ENCODE assay signal across 8 cellular contexts in the genomic region with DNA sequence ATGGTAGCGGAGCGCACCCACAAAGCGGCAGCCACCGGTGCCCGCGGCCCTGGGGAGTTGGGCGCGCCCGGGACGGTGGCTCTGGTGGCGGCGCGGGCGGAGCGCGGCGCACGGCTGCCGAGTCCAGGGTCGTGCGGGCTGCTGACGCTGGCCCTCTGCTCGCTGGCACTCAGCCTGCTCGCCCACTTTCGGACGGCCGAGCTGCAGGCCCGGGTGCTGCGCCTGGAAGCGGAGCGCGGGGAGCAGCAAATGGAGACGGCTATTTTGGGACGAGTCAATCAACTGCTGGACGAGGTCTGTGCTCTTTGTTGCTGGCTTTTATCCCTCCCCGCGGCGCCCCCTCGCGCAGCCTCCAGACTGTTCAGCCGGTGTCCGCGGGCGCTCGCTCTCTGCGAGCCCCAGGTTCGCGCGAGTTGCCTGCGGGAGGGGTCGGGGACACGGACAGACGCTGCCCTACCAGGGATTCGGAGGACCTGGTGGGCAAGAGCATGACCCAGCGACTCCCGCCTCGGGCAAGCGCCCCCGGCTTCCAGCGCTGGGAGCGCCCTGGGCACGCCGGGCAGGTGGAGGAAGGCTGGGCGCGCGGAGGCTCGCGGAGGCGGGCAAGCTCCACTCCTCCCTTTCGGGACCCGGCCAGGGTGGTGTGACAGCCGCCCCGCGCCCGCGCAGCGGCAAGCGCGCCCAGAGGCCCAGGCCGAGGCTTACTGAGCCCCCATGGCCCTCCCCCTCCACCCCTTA. TPM values are rescaled to one million over a fixed set of nuclear protein-coding genes. Genes with fewer than 3 reads are reported as not detected.
DNase-seq lines count a peak whose midpoint lies in the region; ATAC-seq and TF ChIP-seq lines count a peak whose summit lies in the region.

No MANE protein-coding gene starts in this region.

- H3K36me3 ChIP-seq in BE2C (no peaks in the 10 kb centered on the region), Peyer's patch (no peaks in the 10 kb centered on the region)

- H3K4me3 Mint-ChIP-seq in neural crest cell, result peak overlapping the region; percentile 91
- H3K4me3 Mint-ChIP-seq in activated CD8-positive, alpha-beta memory T cell treated with anti-CD3 and anti-CD28 coated beads, Interleukin-2, amount 10 ng/mL, durations not matched to agents 7 days and 5 days, result no peak overlapping the region

- H3K4me3 ChIP-seq in BE2C (ENCODE audit: low read depth, low read length) (peak overlapping the region; percentile 46), Peyer's patch (peak overlapping the region; percentile 27 to 54 (median 34)), fibroblast of the aortic adventitia (ENCODE audit: low read depth, low read length) (peak overlapping the region; percentile 82)

- no peak for TF ChIP-seq POLR2A in Peyer's patch (IDR thresholded peaks at IDR 0.05)

- peak overlapping the region in 1 of 4 donors; percentile 4 for H3K27ac ChIP-seq in Peyer's patch

- H3K4me1 ChIP-seq in BE2C, result no peaks in the 10 kb centered on the region
- H3K4me1 ChIP-seq in Peyer's patch, result peaks cover 0 to 31% (median 0%) of the 10 kb centered on the region in 4 donors

- peaks cover 29% of the 10 kb centered on the region for H3K27me3 ChIP-seq in BE2C
- peaks cover 0 to 12% of the 10 kb centered on the region in 2 donors for H3K27me3 ChIP-seq in Peyer's patch

- DNase-seq in BE2C (peak; percentile 46), Peyer's patch (no peak), fibroblast of the aortic adventitia (ENCODE audit: low read depth) (peak; percentile 52), neural crest cell (ENCODE audit: low read depth, low spot score) (peak; percentile 56), NCI-H226 (no peak)
- no peak for DNase-seq in activated T-cell treated with anti-CD3 and anti-CD28 coated beads, Interleukin-2, amount 50 U/mL, for 1 hour
- DNase-seq in activated CD8-positive, alpha-beta memory T cell treated with anti-CD3 and anti-CD28 coated beads, Interleukin-2, amount 10 ng/mL, durations not matched to agents 7 days and 5 days, result no peak

- no peak overlapping the region for H3K27ac Mint-ChIP-seq in neural crest cell (ENCODE audit: unreplicated experiment)
- no peak overlapping the region for H3K27ac Mint-ChIP-seq in activated CD8-positive, alpha-beta memory T cell treated with anti-CD3 and anti-CD28 coated beads, Interleukin-2, amount 10 ng/mL, durations not matched to agents 7 days and 5 days

- peaks cover 34% of the 10 kb centered on the region for H3K4me1 Mint-ChIP-seq in neural crest cell
- H3K4me1 Mint-ChIP-seq in activated CD8-positive, alpha-beta memory T cell treated with anti-CD3 and anti-CD28 coated beads, Interleukin-2, amount 10 ng/mL, durations not matched to agents 7 days and 5 days, result peaks cover 6% of the 10 kb centered on the region

- no peak for ATAC-seq in HG02852 (IDR thresholded peaks at IDR 0.05; ENCODE audit: unreplicated experiment)
- ATAC-seq in activated CD8-positive, alpha-beta memory T cell treated with anti-CD3 and anti-CD28 coated beads, Interleukin-2, amount 10 ng/mL, durations not matched to agents 7 days and 5 days, result no peak

- TF ChIP-seq CTCF in BE2C (IDR thresholded peaks at IDR 0.05; ENCODE audit: low read depth, low read length), result no peak
- TF ChIP-seq CTCF in Peyer's patch (IDR thresholded peaks at IDR 0.05), result no peak
- peak; percentile 39 for TF ChIP-seq CTCF in fibroblast of the aortic adventitia (IDR thresholded peaks at IDR 0.05; ENCODE audit: insufficient read depth, low read length)
- TF ChIP-seq CTCF in neural crest cell (conservative IDR thresholded peaks at IDR 0.05), result peak; percentile 27

- H3K27me3 Mint-ChIP-seq in neural crest cell (ENCODE audit: low read depth), result peaks cover 58% of the 10 kb centered on the region
- peaks cover 65% of the 10 kb centered on the region for H3K27me3 Mint-ChIP-seq in activated CD8-positive, alpha-beta memory T cell treated with anti-CD3 and anti-CD28 coated beads, Interleukin-2, amount 10 ng/mL, durations not matched to agents 7 days and 5 days

- CTCF ChIA-PET in activated CD8-positive, alpha-beta memory T cell treated with anti-CD3 and anti-CD28 coated beads, Interleukin-2, amount 10 ng/mL, durations not matched to agents 7 days and 5 days (lab: Charles Lee), result no interaction called here

- H3K9me3 ChIP-seq in BE2C (no peaks in the 10 kb centered on the region), Peyer's patch (no peaks in the 10 kb centered on the region)

- H3K36me3 Mint-ChIP-seq in neural crest cell (ENCODE audit: low read depth), result no peaks in the 10 kb centered on the region
- H3K36me3 Mint-ChIP-seq in activated CD8-positive, alpha-beta memory T cell treated with anti-CD3 and anti-CD28 coated beads, Interleukin-2, amount 10 ng/mL, durations not matched to agents 7 days and 5 days, result no peaks in the 10 kb centered on the region

- H3K9me3 Mint-ChIP-seq in neural crest cell, result no peaks in the 10 kb centered on the region
- no peaks in the 10 kb centered on the region for H3K9me3 Mint-ChIP-seq in activated CD8-positive, alpha-beta memory T cell treated with anti-CD3 and anti-CD28 coated beads, Interleukin-2, amount 10 ng/mL, durations not matched to agents 7 days and 5 days (ENCODE audit: low read depth)

RNA-seq across cellular contexts. Expression of a gene that starts 0.9 kb away (rescaled TPM):
- polyA plus RNA-seq in BE2C (2012; ENCODE audit: insufficient read depth, insufficient read length, low read depth), result 1.1 TPM
- 1 to 10 TPM in 2 of 4 donors, under 1 TPM in 1, not detected in 1; 0.94 to 6.6 (median 3.9) TPM for total RNA-seq in Peyer's patch
- 6.0 and 10.7 TPM in 2 replicates for total RNA-seq in fibroblast of the aortic adventitia (ENCODE audit: low replicate concordance)
- 8.1 and 9.5 TPM in 2 replicates for total RNA-seq in neural crest cell
- not detected for total RNA-seq in activated CD8-positive, alpha-beta memory T cell treated with anti-CD3 and anti-CD28 coated beads, Interleukin-2, amount 10 ng/mL, durations not matched to agents 7 days and 5 days

Comparison
In these comparisons a context has a peak if more than half of its experiments do, and no peak if none do; other contexts are left out.
1. DNase-seq: peak in BE2C (single experiment), fibroblast of the aortic adventitia (single experiment) and neural crest cell (single experiment); none in Peyer's patch (0 of 3), NCI-H226 (single experiment), activated T-cell treated with anti-CD3 and anti-CD28 coated beads, Interleukin-2, amount 50 U/mL, for 1 hour (single experiment) and activated CD8-positive, alpha-beta memory T cell treated with anti-CD3 and anti-CD28 coated beads, Interleukin-2, amount 10 ng/mL, durations not matched to agents 7 days and 5 days (single experiment).
2. CTCF ChIP-seq: peak in fibroblast of the aortic adventitia (single experiment) and neural crest cell (single experiment); none in BE2C (single experiment) and Peyer's patch (0 of 6).
3. Peak in every context shown above with its lines, with median percentiles within 50 percentile points of each other: H3K4me3 ChIP-seq.